Comparison of ENCODE assay signal across 1 cellular context in genomic region chr5:38634961-38635369, GRCh38.
TF ChIP-seq lines count a peak whose summit lies in the region.

No MANE protein-coding gene starts in this region.

TF ChIP-seq in HEK293, 187 proteins besides CTCF, POLR2A, EP300 and RAD21 (continued from another document):
- peak; percentile 46; the same call in 1 of the 2 replicates for TF ChIP-seq ATF2 (tag by site-specific recombination; IDR thresholded peaks at IDR 0.05; ENCODE audit: low read depth)
- TF ChIP-seq ZNF473 (tag by site-specific recombination; IDR thresholded peaks at IDR 0.05) = no peak
- no peak for TF ChIP-seq REPIN1 (tag by site-specific recombination; IDR thresholded peaks at IDR 0.05; ENCODE audit: low read depth)
- no peak for TF ChIP-seq ZNF121 (tag by site-specific recombination; IDR thresholded peaks at IDR 0.05)
- TF ChIP-seq, protein P1, sequence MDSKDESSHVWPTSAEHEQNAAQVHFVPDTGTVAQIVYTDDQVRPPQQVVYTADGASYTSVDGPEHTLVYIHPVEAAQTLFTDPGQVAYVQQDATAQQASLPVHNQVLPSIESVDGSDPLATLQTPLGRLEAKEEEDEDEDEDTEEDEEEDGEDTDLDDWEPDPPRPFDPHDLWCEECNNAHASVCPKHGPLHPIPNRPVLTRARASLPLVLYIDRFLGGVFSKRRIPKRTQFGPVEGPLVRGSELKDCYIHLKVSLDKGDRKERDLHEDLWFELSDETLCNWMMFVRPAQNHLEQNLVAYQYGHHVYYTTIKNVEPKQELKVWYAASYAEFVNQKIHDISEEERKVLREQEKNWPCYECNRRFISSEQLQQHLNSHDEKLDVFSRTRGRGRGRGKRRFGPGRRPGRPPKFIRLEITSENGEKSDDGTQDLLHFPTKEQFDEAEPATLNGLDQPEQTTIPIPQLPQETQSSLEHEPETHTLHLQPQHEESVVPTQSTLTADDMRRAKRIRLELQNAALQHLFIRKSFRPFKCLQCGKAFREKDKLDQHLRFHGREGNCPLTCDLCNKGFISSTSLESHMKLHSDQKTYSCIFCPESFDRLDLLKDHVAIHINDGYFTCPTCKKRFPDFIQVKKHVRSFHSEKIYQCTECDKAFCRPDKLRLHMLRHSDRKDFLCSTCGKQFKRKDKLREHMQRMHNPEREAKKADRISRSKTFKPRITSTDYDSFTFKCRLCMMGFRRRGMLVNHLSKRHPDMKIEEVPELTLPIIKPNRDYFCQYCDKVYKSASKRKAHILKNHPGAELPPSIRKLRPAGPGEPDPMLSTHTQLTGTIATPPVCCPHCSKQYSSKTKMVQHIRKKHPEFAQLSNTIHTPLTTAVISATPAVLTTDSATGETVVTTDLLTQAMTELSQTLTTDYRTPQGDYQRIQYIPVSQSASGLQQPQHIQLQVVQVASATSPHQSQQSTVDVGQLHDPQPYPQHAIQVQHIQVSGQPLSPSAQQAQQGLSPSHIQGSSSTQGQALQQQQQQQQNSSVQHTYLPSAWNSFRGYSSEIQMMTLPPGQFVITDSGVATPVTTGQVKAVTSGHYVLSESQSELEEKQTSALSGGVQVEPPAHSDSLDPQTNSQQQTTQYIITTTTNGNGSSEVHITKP (tag by site-specific recombination; IDR thresholded peaks at IDR 0.05) = 0 out of 2 replicates have a peak, but pooled peaks have one; percentile 24
- no peak for TF ChIP-seq ZNF521 (tag by site-specific recombination; IDR thresholded peaks at IDR 0.05)
- no peak for TF ChIP-seq ZNF280C (tag by site-specific recombination; IDR thresholded peaks at IDR 0.05)
- no peak for TF ChIP-seq BCL11A (tag by site-specific recombination; IDR thresholded peaks at IDR 0.05; ENCODE audit: low read depth)
- TF ChIP-seq, protein P2, sequence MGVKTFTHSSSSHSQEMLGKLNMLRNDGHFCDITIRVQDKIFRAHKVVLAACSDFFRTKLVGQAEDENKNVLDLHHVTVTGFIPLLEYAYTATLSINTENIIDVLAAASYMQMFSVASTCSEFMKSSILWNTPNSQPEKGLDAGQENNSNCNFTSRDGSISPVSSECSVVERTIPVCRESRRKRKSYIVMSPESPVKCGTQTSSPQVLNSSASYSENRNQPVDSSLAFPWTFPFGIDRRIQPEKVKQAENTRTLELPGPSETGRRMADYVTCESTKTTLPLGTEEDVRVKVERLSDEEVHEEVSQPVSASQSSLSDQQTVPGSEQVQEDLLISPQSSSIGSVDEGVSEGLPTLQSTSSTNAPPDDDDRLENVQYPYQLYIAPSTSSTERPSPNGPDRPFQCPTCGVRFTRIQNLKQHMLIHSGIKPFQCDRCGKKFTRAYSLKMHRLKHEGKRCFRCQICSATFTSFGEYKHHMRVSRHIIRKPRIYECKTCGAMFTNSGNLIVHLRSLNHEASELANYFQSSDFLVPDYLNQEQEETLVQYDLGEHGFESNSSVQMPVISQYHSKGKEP (tag by site-specific recombination; IDR thresholded peaks at IDR 0.05) = no peak
